ENCODE assay signal across 1 cellular context in genomic region chr11:6968816-6969215, GRCh38.
A peak's percentile ranks its signal among the peaks of the same experiment; 100 is the strongest.
TF ChIP-seq lines count a peak whose summit lies in the region.

No MANE protein-coding gene starts in this region.

TF ChIP-seq in IMR-90, 13 proteins besides CTCF, POLR2A, EP300 and RAD21:
- TF ChIP-seq MAZ (IDR thresholded peaks at IDR 0.05; ENCODE audit: borderline replicate concordance, low read depth, low read length) = no peak
- TF ChIP-seq FOS (IDR thresholded peaks at IDR 0.05; ENCODE audit: low read depth, low read length) = peak; percentile 63
- TF ChIP-seq RCOR1 (IDR thresholded peaks at IDR 0.05; ENCODE audit: insufficient replicate concordance, low read length) = no peak
TF ChIP-seq in IMR-90: peak in this region for 1.
